Comparison of ENCODE assay signal across 27 cellular contexts in genomic region chr2:28336993-28337627, GRCh38. TPM values are rescaled to one million over a fixed set of nuclear protein-coding genes. Genes with fewer than 3 reads are reported as not detected.
A peak's percentile ranks its signal among the peaks of the same experiment; 100 is the strongest.
DNase-seq lines count a peak whose midpoint lies in the region; ATAC-seq, FAIRE-seq and TF ChIP-seq lines count a peak whose summit lies in the region.
"Had no signal": no experiment of that assay in that cellular context is flagged by ENCODE, and none has a peak within 500 bp of the region (broad histone marks: within the 10 kb centered on the region; RNA-seq: fewer than 3 reads in every experiment).

No MANE protein-coding gene starts in this region.

- H3K36me3 ChIP-seq in CD4-positive, CD25-positive, alpha-beta regulatory T cell (ENCODE audit: control insufficient read depth, insufficient read depth, low read length), result peaks cover 6% of the 10 kb centered on the region
- H3K36me3 ChIP-seq in kidney (ENCODE audit: control insufficient read depth in 1 of 2, insufficient read depth in 2 of 2, low read length in 2 of 2) (no peaks in the 10 kb centered on the region), gastrocnemius medialis (no peaks in the 10 kb centered on the region)
- H3K36me3 ChIP-seq: adrenal gland, brain microvascular endothelial cell, lower lobe of right lung, WERI-Rb-1 had no signal

- no peaks in the 10 kb centered on the region for H3K9me3 Mint-ChIP-seq in CD4-positive, CD25-positive, alpha-beta regulatory T cell
- H3K9me3 Mint-ChIP-seq: CD4-positive, alpha-beta T cell; T-helper 2 cell treated with Interferon-gamma antibody and Interleukin-4, amounts not matched to agents 5 μg/mL and 100 μg/mL, for 36 hours had no signal

- no peak for DNase-seq in CD4-positive, CD25-positive, alpha-beta regulatory T cell
- no peak for DNase-seq in RWPE1 (ENCODE audit: low spot score)
- DNase-seq in kidney, result peak; percentile 68
- DNase-seq in gastrocnemius medialis, result no peak
- DNase-seq in activated effector memory CD4-positive, alpha-beta T cell treated with anti-CD3 and anti-CD28 coated beads, Interleukin-2, amount 50 U/mL, for 16 hours, result no peak
- no peak for DNase-seq in KBM-7
- no peak for DNase-seq in activated CD8-positive, alpha-beta memory T cell treated with anti-CD3 and anti-CD28 coated beads, Interleukin-2, amount 50 U/mL, for 48 hours
- DNase-seq: activated CD4-positive, alpha-beta T cell treated with anti-CD3 and anti-CD28 coated beads, Interleukin-2, amount 50 U/mL, for 1 hour; activated effector memory CD4-positive, alpha-beta T cell treated with Interleukin-2 at 50 U/mL for 16 hours; brain microvascular endothelial cell; CD4-positive, alpha-beta T cell; cortex of kidney; DMS53; GF-D8; Kasumi-1; lower lobe of right lung; NCI-H1694 treated with DMSO at 0.1 percent for 48 hours; NCI-H69; occipital lobe; SK-N-SH; stimulated activated CD4-positive, alpha-beta T cell treated with anti-CD3 and anti-CD28 coated beads, Interleukin-15, amount 100 ng/mL, for 24 hours; substantia nigra; WERI-Rb-1 had no signal

- POLR2A ChIA-PET in RWPE1 (lab: Yijun Ruan, JAX; ENCODE audit: low non-redundant PET), result no interaction called here

- no peak for TF ChIP-seq CTCF in RWPE1 (conservative IDR thresholded peaks at IDR 0.05; ENCODE audit: low read depth)
- no peak for TF ChIP-seq CTCF in kidney (IDR thresholded peaks at IDR 0.05; ENCODE audit: borderline replicate concordance, extremely low read depth, insufficient read depth)
- no peak for TF ChIP-seq CTCF in gastrocnemius medialis (IDR thresholded peaks at IDR 0.05 in 4 of 5, conservative IDR thresholded peaks at IDR 0.05 in 1 of 5)

- TF ChIP-seq POLR2A in gastrocnemius medialis (IDR thresholded peaks at IDR 0.05), result no peak

- no peaks in the 10 kb centered on the region for H3K27me3 Mint-ChIP-seq in CD4-positive, CD25-positive, alpha-beta regulatory T cell
- H3K27me3 Mint-ChIP-seq: CD4-positive, alpha-beta T cell had no signal

- H3K27me3 ChIP-seq in CD4-positive, CD25-positive, alpha-beta regulatory T cell (ENCODE audit: control insufficient read depth, insufficient read depth, low read length), result no peaks in the 10 kb centered on the region
- H3K27me3 ChIP-seq in gastrocnemius medialis, result no peaks in the 10 kb centered on the region
- H3K27me3 ChIP-seq: adrenal gland, brain microvascular endothelial cell had no signal

- ATAC-seq in CD4-positive, CD25-positive, alpha-beta regulatory T cell (ENCODE audit: low read depth in 2 of 2), result no peak
- ATAC-seq in gastrocnemius medialis (no peak), GM19035 (IDR thresholded peaks at IDR 0.05; ENCODE audit: unreplicated experiment) (no peak)
- ATAC-seq: lower lobe of right lung had no signal

- H3K4me1 Mint-ChIP-seq in CD4-positive, CD25-positive, alpha-beta regulatory T cell, result peaks cover 0 to 9% (median 4%) of the 10 kb centered on the region in 4 donors

- FAIRE-seq in kidney (lab: Jason Lieb, UNC), result no peak
- FAIRE-seq: endometrium had no signal

- H3K9ac ChIP-seq in kidney (ENCODE audit: low read length in 2 of 2), result no peak overlapping the region
- H3K9ac ChIP-seq: SK-N-SH had no signal

- H3K4me3 ChIP-seq in CD4-positive, CD25-positive, alpha-beta regulatory T cell (ENCODE audit: low read depth, low read length), result no peak overlapping the region
- H3K4me3 ChIP-seq in kidney (ENCODE audit: low read length in 2 of 2) (no peak overlapping the region), gastrocnemius medialis (no peak overlapping the region)
- H3K4me3 ChIP-seq: adrenal gland, lower lobe of right lung had no signal

- intact Hi-C loops in kidney (cut with DNase I) (no loop called here), gastrocnemius medialis (cut with DNase I; ENCODE audit: low total_unique reads) (no loop called here)

- in situ Hi-C loops in gastrocnemius medialis (cut with MboI; ENCODE audit: low sequenced_read_pairs in 4 of 4), result no loop called here
- in situ Hi-C loops in KBM-7 (cut with MboI; ENCODE audit: low pct_unique_long_range_greater_than_20kb, low sequenced_read_pairs), result no loop called here

- no peaks in the 10 kb centered on the region for H3K4me1 ChIP-seq in CD4-positive, CD25-positive, alpha-beta regulatory T cell (ENCODE audit: control insufficient read depth, insufficient read depth, low read length, poor library complexity, severe bottlenecking)
- H3K4me1 ChIP-seq in kidney (ENCODE audit: control insufficient read depth in 1 of 2, insufficient read depth in 1 of 2, low read depth in 1 of 2, low read length in 2 of 2) (peaks cover 4 to 16% of the 10 kb centered on the region in 2 donors), gastrocnemius medialis (peaks cover 80% of the 10 kb centered on the region in 2 donors)

- H3K27ac Mint-ChIP-seq in CD4-positive, CD25-positive, alpha-beta regulatory T cell, result peak overlapping the region in 2 of 3 donors; percentile 23 to 76
- H3K27ac Mint-ChIP-seq: T-helper 2 cell treated with Interferon-gamma antibody and Interleukin-4, amounts not matched to agents 5 μg/mL and 100 μg/mL, for 36 hours had no signal

- H3K36me3 Mint-ChIP-seq in CD4-positive, CD25-positive, alpha-beta regulatory T cell, result peaks cover 9% of the 10 kb centered on the region

- H3K4me3 Mint-ChIP-seq in CD4-positive, CD25-positive, alpha-beta regulatory T cell, result no peak overlapping the region
- H3K4me3 Mint-ChIP-seq: CD4-positive, alpha-beta T cell; T-helper 2 cell treated with Interferon-gamma antibody and Interleukin-4, amounts not matched to agents 5 μg/mL and 100 μg/mL, for 36 hours had no signal

- H3K9me3 ChIP-seq in CD4-positive, CD25-positive, alpha-beta regulatory T cell (ENCODE audit: control insufficient read depth in 2 of 2, low read length in 2 of 2), result no peaks in the 10 kb centered on the region
- H3K9me3 ChIP-seq in kidney (ENCODE audit: control insufficient read depth in 1 of 2, low read length in 2 of 2) (no peaks in the 10 kb centered on the region), gastrocnemius medialis (no peaks in the 10 kb centered on the region)
- H3K9me3 ChIP-seq: adrenal gland, lower lobe of right lung, SK-N-SH had no signal

- CTCF ChIA-PET in RWPE1 (lab: Yijun Ruan, JAX), result interaction anchor here (0.7 to 0.8 kb wide), 2 partner anchors 613 to 654 kb away, joined by 4 to 5 read pairs; no protein-coding TSS in a partner anchor

- H3K27ac ChIP-seq in CD4-positive, CD25-positive, alpha-beta regulatory T cell (ENCODE audit: insufficient read depth, low read length, poor library complexity, severe bottlenecking), result no peak overlapping the region
- H3K27ac ChIP-seq in RWPE1 (peak overlapping the region; percentile 81), kidney (ENCODE audit: low read depth in 2 of 2, low read length in 2 of 2) (peak overlapping the region in 1 of 2 donors; percentile 47), gastrocnemius medialis (peak overlapping the region; percentile 57 to 97 (median 87))
- H3K27ac ChIP-seq: brain microvascular endothelial cell, lower lobe of right lung, WERI-Rb-1 had no signal

RNA-seq across cellular contexts. Expression of gene FOSL2, which starts 55.5 kb away (rescaled TPM):
- total RNA-seq in CD4-positive, CD25-positive, alpha-beta regulatory T cell, result 195 TPM
- 1 to 10 TPM; 1.9 to 3.9 (median 2.5) TPM for polyA plus RNA-seq in CD4-positive, CD25-positive, alpha-beta regulatory T cell
- total RNA-seq in kidney (149 TPM), gastrocnemius medialis (100 to 1,000 TPM; 193 to 214 (median 210) TPM)
- polyA plus RNA-seq in kidney (ENCODE audit: insufficient read depth, low read depth, low replicate concordance), result 20.6 TPM
